Comparison of ENCODE assay signal across 24 cellular contexts in the genomic region with DNA sequence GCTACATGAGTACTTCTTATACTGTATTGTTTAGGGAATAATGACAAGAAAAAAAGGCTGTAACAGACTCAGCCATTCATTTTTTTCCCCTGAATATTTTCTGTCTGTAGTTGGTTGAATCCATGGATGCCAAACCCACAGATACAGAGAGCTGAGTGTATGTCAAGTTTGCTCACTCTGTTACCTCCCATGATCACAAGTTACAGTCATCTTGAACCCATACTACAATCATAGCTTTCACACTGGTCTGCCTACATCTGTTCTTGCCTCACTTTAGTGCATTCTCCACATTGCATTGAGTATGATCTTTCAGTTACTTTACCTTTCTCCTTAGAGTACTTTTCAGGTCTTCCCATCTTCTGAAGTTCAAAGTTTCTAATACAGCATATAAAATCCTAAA.
"Had no signal": no experiment of that assay in that cellular context is flagged by ENCODE, and none has a peak within 500 bp of the region (broad histone marks: within the 10 kb centered on the region; RNA-seq: fewer than 3 reads in every experiment).

No MANE protein-coding gene starts in this region.

- H3K4me3 Mint-ChIP-seq: activated CD4-positive, alpha-beta T cell treated with anti-CD3 and anti-CD28 coated beads, Interleukin-2, amount 10 ng/mL, durations not matched to agents 7 days and 5 days; activated CD8-positive, alpha-beta T cell treated with anti-CD3 and anti-CD28 coated beads, Interleukin-2, amount 10 ng/mL, durations not matched to agents 7 days and 5 days; brain; dendritic cell treated with granulocyte-macrophage colony-stimulating factor and Interleukin-4, amounts not matched to agents 40 ng/mL and 50 ng/mL, for 4 days; immature natural killer cell; mesothelial cell of epicardium; natural killer cell treated with Interleukin-12 subunit alpha and Interleukin-12 subunit beta and Interleukin-15 and Interleukin-18, amount 100 ng/mL, for 72 hours; type B pancreatic cell had no signal

- H3K4me1 Mint-ChIP-seq: mesothelial cell of epicardium had no signal

- H3K27me3 Mint-ChIP-seq: activated CD4-positive, alpha-beta T cell treated with anti-CD3 and anti-CD28 coated beads, Interleukin-2, amount 10 ng/mL, durations not matched to agents 7 days and 5 days; brain; dendritic cell treated with granulocyte-macrophage colony-stimulating factor and Interleukin-4, amounts not matched to agents 40 ng/mL and 50 ng/mL, for 4 days; natural killer cell treated with Interleukin-12 subunit alpha and Interleukin-12 subunit beta and Interleukin-15 and Interleukin-18, amount 100 ng/mL, for 72 hours; type B pancreatic cell had no signal

- ATAC-seq: activated CD8-positive, alpha-beta T cell treated with anti-CD3 and anti-CD28 coated beads, Interleukin-2, amount 10 ng/mL, durations not matched to agents 7 days and 5 days; foreskin keratinocyte had no signal

- H3K4me1 ChIP-seq: foreskin keratinocyte, left ventricle myocardium inferior, prostate gland, vagina had no signal

- H3K27ac Mint-ChIP-seq: activated CD4-positive, alpha-beta T cell treated with anti-CD3 and anti-CD28 coated beads, Interleukin-2, amount 10 ng/mL, durations not matched to agents 7 days and 5 days; activated CD8-positive, alpha-beta T cell treated with anti-CD3 and anti-CD28 coated beads, Interleukin-2, amount 10 ng/mL, durations not matched to agents 7 days and 5 days; activated naive CD4-positive, alpha-beta T cell treated with anti-CD3 and anti-CD28 coated beads, Interleukin-2, amount 50 U/mL, for 72 hours; dendritic cell treated with granulocyte-macrophage colony-stimulating factor and Interleukin-4, amounts not matched to agents 40 ng/mL and 50 ng/mL, for 4 days; mesothelial cell of epicardium; natural killer cell treated with Interleukin-12 subunit alpha and Interleukin-12 subunit beta and Interleukin-15 and Interleukin-18, amount 100 ng/mL, for 72 hours; type B pancreatic cell had no signal

- H3K4me2 ChIP-seq: hepatocyte had no signal

- H3K9me3 ChIP-seq: left ventricle myocardium inferior, neutrophil, ovary, prostate gland, spleen, thoracic aorta, vagina had no signal

- H3K27ac ChIP-seq: foreskin keratinocyte, hepatocyte, left ventricle myocardium inferior, neutrophil, ovary, prostate gland, spleen, thoracic aorta, vagina had no signal

- H3K4me3 ChIP-seq: hepatocyte, left ventricle myocardium inferior, ovary, prostate gland, spleen, thoracic aorta, vagina had no signal

- DNase-seq: activated CD4-positive, alpha-beta T cell treated with anti-CD3 and anti-CD28 coated beads, Interleukin-2, amount 10 ng/mL, durations not matched to agents 7 days and 5 days; activated CD8-positive, alpha-beta T cell treated with anti-CD3 and anti-CD28 coated beads, Interleukin-2, amount 10 ng/mL, durations not matched to agents 7 days and 5 days; activated gamma-delta T cell; aorta; effector CD4-positive, alpha-beta T cell; foreskin keratinocyte; immature natural killer cell; kidney glomerular epithelial cell; left ventricle myocardium inferior; ovary; spleen; stimulated activated CD4-positive, alpha-beta T cell treated with anti-CD3 and anti-CD28 coated beads, Interleukin-4, amount 100 ng/mL, for 1 hour; stimulated activated naive CD4-positive, alpha-beta T cell treated with Interleukin-2 at 50 U/mL for 16 hours had no signal

- H3K9me3 Mint-ChIP-seq: activated CD4-positive, alpha-beta T cell treated with anti-CD3 and anti-CD28 coated beads, Interleukin-2, amount 10 ng/mL, durations not matched to agents 7 days and 5 days; activated naive CD4-positive, alpha-beta T cell treated with anti-CD3 and anti-CD28 coated beads, Interleukin-2, amount 50 U/mL, for 72 hours; dendritic cell treated with granulocyte-macrophage colony-stimulating factor and Interleukin-4, amounts not matched to agents 40 ng/mL and 50 ng/mL, for 4 days; immature natural killer cell; natural killer cell treated with Interleukin-12 subunit alpha and Interleukin-12 subunit beta and Interleukin-15 and Interleukin-18, amount 100 ng/mL, for 72 hours; type B pancreatic cell had no signal

- H2AFZ ChIP-seq: hepatocyte had no signal

- H3K27me3 ChIP-seq: foreskin keratinocyte, hepatocyte, neutrophil, ovary, spleen, vagina had no signal

- H3K36me3 ChIP-seq: ovary, prostate gland had no signal
